Comparison of ENCODE assay signal across 10 cellular contexts in genomic region chr12:4873947-4874346, GRCh38. TPM values are rescaled to one million over a fixed set of nuclear protein-coding genes. Genes with fewer than 3 reads are reported as not detected.
"Had no signal": no experiment of that assay in that cellular context is flagged by ENCODE, and none has a peak within 500 bp of the region (broad histone marks: within the 10 kb centered on the region; RNA-seq: fewer than 3 reads in every experiment).

No MANE protein-coding gene starts in this region.

- H3K9ac ChIP-seq: KMS-11 had no signal

- H3K36me3 Mint-ChIP-seq: IgD-negative memory B cell had no signal

- ATAC-seq: HepG2 had no signal

- H3K4me2 ChIP-seq: KMS-11 had no signal

- H3K4me3 Mint-ChIP-seq: IgD-negative memory B cell had no signal

- H3K4me1 Mint-ChIP-seq: IgD-negative memory B cell had no signal

- DNase-seq: IMR-90, KBM-7, KG1 had no signal

- H3K27ac Mint-ChIP-seq: IgD-negative memory B cell had no signal

- FAIRE-seq: HepG2, HTR-8/SVneo had no signal

- H3K27ac ChIP-seq: HL-60, KMS-11 had no signal

RNA-seq across cellular contexts. Expression of gene KCNA1, which starts 35.8 kb away (rescaled TPM):
- total RNA-seq: HepG2, HT-29, HT1080, IMR-90 had no signal
- polyA plus RNA-seq: HepG2, IgD-negative memory B cell, IMR-90 had no signal
